In the genomic region with DNA sequence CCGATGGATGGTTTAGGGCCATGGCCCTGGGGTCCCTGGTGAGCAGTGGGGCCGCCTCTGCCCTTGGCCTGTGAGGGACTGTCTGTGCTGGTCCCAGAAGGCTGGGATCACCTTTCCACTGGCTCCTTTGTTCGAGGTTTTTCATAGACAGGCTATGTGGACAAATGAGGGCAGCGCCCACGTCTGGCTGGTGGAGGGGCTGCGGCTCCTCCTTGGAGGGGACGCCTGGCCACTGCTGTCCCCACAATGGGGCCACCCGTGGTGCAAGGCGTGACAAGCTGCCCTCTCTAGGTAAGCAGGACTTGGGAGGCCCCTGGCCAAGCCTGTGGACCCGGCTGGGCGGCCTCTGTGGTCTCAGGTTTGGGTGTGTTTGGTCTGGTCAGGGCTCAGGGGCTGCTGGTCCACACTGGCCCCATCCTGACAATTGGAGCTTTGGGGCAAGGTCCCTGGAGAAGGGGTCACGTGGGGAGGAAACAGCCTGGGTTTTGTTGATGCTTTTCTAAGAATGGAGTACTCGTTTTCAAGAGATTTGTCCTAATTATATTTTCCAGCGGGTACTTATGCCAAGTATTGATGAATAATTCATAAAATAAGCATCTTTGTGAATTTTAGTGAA, we compare ENCODE assay signal across 1 cellular context.
TF ChIP-seq lines count a peak whose summit lies in the region.

No MANE protein-coding gene starts in this region.

TF ChIP-seq in HepG2, 621 proteins besides CTCF, POLR2A, EP300 and RAD21 (continued from another document):
- TF ChIP-seq, protein P1, sequence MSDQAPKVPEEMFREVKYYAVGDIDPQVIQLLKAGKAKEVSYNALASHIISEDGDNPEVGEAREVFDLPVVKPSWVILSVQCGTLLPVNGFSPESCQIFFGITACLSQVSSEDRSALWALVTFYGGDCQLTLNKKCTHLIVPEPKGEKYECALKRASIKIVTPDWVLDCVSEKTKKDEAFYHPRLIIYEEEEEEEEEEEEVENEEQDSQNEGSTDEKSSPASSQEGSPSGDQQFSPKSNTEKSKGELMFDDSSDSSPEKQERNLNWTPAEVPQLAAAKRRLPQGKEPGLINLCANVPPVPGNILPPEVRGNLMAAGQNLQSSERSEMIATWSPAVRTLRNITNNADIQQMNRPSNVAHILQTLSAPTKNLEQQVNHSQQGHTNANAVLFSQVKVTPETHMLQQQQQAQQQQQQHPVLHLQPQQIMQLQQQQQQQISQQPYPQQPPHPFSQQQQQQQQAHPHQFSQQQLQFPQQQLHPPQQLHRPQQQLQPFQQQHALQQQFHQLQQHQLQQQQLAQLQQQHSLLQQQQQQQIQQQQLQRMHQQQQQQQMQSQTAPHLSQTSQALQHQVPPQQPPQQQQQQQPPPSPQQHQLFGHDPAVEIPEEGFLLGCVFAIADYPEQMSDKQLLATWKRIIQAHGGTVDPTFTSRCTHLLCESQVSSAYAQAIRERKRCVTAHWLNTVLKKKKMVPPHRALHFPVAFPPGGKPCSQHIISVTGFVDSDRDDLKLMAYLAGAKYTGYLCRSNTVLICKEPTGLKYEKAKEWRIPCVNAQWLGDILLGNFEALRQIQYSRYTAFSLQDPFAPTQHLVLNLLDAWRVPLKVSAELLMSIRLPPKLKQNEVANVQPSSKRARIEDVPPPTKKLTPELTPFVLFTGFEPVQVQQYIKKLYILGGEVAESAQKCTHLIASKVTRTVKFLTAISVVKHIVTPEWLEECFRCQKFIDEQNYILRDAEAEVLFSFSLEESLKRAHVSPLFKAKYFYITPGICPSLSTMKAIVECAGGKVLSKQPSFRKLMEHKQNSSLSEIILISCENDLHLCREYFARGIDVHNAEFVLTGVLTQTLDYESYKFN (CRISPR knock-in tag; conservative IDR thresholded peaks at IDR 0.05) = no peak; the same call in 1 of the 2 replicates
- TF ChIP-seq ZNF20 (CRISPR knock-in tag; IDR thresholded peaks at IDR 0.05) = no peak
- TF ChIP-seq ZNF160 (CRISPR knock-in tag; IDR thresholded peaks at IDR 0.05) = no peak
- no peak for TF ChIP-seq NPAS2 (CRISPR knock-in tag; IDR thresholded peaks at IDR 0.05; ENCODE audit: borderline replicate concordance)
- TF ChIP-seq ZNF326 (CRISPR knock-in tag; IDR thresholded peaks at IDR 0.05; ENCODE audit: borderline replicate concordance) = no peak
- TF ChIP-seq, protein P2, sequence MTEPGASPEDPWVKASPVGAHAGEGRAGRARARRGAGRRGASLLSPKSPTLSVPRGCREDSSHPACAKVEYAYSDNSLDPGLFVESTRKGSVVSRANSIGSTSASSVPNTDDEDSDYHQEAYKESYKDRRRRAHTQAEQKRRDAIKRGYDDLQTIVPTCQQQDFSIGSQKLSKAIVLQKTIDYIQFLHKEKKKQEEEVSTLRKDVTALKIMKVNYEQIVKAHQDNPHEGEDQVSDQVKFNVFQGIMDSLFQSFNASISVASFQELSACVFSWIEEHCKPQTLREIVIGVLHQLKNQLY (CRISPR knock-in tag; IDR thresholded peaks at IDR 0.05) = no peak
- no peak for TF ChIP-seq ZNF10 (CRISPR knock-in tag; IDR thresholded peaks at IDR 0.05; ENCODE audit: borderline replicate concordance, low read depth)
- no peak for TF ChIP-seq ZNF205 (CRISPR knock-in tag; IDR thresholded peaks at IDR 0.05)
- TF ChIP-seq, protein P3, sequence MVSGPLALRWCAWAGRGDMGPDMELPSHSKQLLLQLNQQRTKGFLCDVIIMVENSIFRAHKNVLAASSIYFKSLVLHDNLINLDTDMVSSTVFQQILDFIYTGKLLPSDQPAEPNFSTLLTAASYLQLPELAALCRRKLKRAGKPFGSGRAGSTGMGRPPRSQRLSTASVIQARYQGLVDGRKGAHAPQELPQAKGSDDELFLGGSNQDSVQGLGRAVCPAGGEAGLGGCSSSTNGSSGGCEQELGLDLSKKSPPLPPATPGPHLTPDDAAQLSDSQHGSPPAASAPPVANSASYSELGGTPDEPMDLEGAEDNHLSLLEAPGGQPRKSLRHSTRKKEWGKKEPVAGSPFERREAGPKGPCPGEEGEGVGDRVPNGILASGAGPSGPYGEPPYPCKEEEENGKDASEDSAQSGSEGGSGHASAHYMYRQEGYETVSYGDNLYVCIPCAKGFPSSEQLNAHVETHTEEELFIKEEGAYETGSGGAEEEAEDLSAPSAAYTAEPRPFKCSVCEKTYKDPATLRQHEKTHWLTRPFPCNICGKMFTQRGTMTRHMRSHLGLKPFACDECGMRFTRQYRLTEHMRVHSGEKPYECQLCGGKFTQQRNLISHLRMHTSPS (CRISPR knock-in tag; IDR thresholded peaks at IDR 0.05; ENCODE audit: low read depth) = peak; percentile 57; the same call in 1 of the 2 replicates
- TF ChIP-seq, protein P4, sequence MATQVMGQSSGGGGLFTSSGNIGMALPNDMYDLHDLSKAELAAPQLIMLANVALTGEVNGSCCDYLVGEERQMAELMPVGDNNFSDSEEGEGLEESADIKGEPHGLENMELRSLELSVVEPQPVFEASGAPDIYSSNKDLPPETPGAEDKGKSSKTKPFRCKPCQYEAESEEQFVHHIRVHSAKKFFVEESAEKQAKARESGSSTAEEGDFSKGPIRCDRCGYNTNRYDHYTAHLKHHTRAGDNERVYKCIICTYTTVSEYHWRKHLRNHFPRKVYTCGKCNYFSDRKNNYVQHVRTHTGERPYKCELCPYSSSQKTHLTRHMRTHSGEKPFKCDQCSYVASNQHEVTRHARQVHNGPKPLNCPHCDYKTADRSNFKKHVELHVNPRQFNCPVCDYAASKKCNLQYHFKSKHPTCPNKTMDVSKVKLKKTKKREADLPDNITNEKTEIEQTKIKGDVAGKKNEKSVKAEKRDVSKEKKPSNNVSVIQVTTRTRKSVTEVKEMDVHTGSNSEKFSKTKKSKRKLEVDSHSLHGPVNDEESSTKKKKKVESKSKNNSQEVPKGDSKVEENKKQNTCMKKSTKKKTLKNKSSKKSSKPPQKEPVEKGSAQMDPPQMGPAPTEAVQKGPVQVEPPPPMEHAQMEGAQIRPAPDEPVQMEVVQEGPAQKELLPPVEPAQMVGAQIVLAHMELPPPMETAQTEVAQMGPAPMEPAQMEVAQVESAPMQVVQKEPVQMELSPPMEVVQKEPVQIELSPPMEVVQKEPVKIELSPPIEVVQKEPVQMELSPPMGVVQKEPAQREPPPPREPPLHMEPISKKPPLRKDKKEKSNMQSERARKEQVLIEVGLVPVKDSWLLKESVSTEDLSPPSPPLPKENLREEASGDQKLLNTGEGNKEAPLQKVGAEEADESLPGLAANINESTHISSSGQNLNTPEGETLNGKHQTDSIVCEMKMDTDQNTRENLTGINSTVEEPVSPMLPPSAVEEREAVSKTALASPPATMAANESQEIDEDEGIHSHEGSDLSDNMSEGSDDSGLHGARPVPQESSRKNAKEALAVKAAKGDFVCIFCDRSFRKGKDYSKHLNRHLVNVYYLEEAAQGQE (IDR thresholded peaks at IDR 0.05; ENCODE audit: borderline replicate concordance in 1 of 2, low read depth in 1 of 2, low read length in 2 of 2) = no peak
